1 cellular context compared by ENCODE assay signal in the genomic region with DNA sequence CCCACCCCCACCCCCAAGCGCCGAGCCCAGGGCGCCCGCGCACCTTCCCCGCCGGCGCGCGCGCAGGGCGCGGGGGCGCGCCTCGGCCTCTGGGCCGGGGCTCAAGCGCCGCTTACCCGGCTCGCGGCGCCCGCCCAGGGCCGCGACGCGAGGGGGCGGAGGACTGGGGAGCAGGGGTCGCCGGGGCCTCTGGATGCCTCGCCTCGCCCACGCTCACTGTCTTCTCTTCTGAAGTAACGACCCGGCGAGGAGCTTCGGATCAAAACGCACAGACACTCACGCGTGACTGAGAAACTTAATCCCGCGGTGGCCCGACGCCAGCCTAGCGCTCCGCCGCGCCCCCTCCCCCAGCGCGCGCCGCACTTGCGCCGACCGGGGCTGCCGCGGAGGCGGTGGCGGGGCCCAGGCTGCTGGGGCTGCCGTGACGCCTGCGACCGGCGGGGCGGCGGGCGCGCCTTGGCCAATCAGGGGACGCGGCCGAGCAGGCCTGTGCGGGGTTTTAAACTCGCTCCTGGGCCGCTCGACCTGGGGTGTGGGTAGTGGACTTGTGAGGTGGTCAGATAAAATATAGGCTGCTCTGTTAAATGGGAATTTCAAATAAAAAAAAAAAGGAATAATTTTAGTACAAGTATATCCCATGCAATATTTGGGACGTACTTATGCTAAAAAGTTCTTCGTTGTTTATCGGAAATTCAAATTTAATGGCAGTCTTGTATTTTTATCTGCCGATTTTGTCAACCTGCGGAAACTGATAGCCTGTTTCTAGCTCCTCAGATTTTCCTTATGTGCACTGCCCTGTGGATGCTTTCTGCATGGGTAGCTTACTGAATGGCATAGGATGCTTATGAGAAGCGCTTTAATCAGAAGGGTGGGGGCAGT.
TF ChIP-seq lines count a peak whose summit lies in the region.

A gene with protein sequence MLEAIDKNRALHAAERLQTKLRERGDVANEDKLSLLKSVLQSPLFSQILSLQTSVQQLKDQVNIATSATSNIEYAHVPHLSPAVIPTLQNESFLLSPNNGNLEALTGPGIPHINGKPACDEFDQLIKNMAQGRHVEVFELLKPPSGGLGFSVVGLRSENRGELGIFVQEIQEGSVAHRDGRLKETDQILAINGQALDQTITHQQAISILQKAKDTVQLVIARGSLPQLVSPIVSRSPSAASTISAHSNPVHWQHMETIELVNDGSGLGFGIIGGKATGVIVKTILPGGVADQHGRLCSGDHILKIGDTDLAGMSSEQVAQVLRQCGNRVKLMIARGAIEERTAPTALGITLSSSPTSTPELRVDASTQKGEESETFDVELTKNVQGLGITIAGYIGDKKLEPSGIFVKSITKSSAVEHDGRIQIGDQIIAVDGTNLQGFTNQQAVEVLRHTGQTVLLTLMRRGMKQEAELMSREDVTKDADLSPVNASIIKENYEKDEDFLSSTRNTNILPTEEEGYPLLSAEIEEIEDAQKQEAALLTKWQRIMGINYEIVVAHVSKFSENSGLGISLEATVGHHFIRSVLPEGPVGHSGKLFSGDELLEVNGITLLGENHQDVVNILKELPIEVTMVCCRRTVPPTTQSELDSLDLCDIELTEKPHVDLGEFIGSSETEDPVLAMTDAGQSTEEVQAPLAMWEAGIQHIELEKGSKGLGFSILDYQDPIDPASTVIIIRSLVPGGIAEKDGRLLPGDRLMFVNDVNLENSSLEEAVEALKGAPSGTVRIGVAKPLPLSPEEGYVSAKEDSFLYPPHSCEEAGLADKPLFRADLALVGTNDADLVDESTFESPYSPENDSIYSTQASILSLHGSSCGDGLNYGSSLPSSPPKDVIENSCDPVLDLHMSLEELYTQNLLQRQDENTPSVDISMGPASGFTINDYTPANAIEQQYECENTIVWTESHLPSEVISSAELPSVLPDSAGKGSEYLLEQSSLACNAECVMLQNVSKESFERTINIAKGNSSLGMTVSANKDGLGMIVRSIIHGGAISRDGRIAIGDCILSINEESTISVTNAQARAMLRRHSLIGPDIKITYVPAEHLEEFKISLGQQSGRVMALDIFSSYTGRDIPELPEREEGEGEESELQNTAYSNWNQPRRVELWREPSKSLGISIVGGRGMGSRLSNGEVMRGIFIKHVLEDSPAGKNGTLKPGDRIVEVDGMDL (N-terminal part only) (minus strand): TSS at position 409 of the 879 bp plus-strand sequence. CDS start 29,377 bp downstream, outside the sequence.

TF ChIP-seq in K562, 482 proteins besides CTCF, POLR2A, EP300 and RAD21 (continued from another document and continues in another):
- TF ChIP-seq, protein P1, sequence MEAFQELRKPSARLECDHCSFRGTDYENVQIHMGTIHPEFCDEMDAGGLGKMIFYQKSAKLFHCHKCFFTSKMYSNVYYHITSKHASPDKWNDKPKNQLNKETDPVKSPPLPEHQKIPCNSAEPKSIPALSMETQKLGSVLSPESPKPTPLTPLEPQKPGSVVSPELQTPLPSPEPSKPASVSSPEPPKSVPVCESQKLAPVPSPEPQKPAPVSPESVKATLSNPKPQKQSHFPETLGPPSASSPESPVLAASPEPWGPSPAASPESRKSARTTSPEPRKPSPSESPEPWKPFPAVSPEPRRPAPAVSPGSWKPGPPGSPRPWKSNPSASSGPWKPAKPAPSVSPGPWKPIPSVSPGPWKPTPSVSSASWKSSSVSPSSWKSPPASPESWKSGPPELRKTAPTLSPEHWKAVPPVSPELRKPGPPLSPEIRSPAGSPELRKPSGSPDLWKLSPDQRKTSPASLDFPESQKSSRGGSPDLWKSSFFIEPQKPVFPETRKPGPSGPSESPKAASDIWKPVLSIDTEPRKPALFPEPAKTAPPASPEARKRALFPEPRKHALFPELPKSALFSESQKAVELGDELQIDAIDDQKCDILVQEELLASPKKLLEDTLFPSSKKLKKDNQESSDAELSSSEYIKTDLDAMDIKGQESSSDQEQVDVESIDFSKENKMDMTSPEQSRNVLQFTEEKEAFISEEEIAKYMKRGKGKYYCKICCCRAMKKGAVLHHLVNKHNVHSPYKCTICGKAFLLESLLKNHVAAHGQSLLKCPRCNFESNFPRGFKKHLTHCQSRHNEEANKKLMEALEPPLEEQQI (IDR thresholded peaks at IDR 0.05) = no peak
- TF ChIP-seq, protein P2, sequence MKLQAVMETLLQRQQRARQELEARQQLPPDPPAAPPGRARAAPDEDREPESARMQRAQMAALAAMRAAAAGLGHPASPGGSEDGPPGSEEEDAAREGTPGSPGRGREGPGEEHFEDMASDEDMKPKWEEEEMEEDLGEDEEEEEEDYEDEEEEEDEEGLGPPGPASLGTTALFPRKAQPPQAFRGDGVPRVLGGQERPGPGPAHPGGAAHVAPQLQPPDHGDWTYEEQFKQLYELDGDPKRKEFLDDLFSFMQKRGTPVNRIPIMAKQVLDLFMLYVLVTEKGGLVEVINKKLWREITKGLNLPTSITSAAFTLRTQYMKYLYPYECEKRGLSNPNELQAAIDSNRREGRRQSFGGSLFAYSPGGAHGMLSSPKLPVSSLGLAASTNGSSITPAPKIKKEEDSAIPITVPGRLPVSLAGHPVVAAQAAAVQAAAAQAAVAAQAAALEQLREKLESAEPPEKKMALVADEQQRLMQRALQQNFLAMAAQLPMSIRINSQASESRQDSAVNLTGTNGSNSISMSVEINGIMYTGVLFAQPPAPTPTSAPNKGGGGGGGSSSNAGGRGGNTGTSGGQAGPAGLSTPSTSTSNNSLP (IDR thresholded peaks at IDR 0.05; ENCODE audit: borderline replicate concordance, low read depth, low read length) = no peak
- TF ChIP-seq RBM14 (IDR thresholded peaks at IDR 0.05; ENCODE audit: borderline replicate concordance, insufficient read depth, low read depth, low read length) (no peak), BRD9 (IDR thresholded peaks at IDR 0.05; ENCODE audit: low read depth, partially characterized antibody) (no peak), JUNB (CRISPR knock-in tag; conservative IDR thresholded peaks at IDR 0.05) (no peak), FOXK2 (conservative IDR thresholded peaks at IDR 0.05 in 1 of 2, IDR thresholded peaks at IDR 0.05 in 1 of 2; ENCODE audit: low read depth in 2 of 2) (no peak), MEF2D (tag; conservative IDR thresholded peaks at IDR 0.05; ENCODE audit: low read depth) (no peak), SRSF7 (optimal IDR thresholded peaks at IDR 0.05; ENCODE audit: low read depth, low read length) (no peak), NRF1 (conservative IDR thresholded peaks at IDR 0.05 in 1 of 2, IDR thresholded peaks at IDR 0.05 in 1 of 2) (peak in 1 of 2 experiments; percentile 49; a peak in 2 of 4 replicates), ZNF134 (CRISPR knock-in tag; conservative IDR thresholded peaks at IDR 0.05) (no peak), STAG1 (CRISPR knock-in tag; IDR thresholded peaks at IDR 0.05; ENCODE audit: borderline replicate concordance) (no peak), MYBL2 (IDR thresholded peaks at IDR 0.05; ENCODE audit: low read depth) (no peak), MYBL2 (CRISPR knock-in tag; IDR thresholded peaks at IDR 0.05; ENCODE audit: borderline replicate concordance) (no peak), NFIC (IDR thresholded peaks at IDR 0.05) (peak; percentile 73), ZNF584 (CRISPR knock-in tag; IDR thresholded peaks at IDR 0.05; ENCODE audit: low read depth) (no peak), PHB2 (IDR thresholded peaks at IDR 0.05; ENCODE audit: low read depth) (no peak), SLC30A9 (CRISPR knock-in tag; IDR thresholded peaks at IDR 0.05) (no peak), ZBTB7A (IDR thresholded peaks at IDR 0.05; ENCODE audit: borderline replicate concordance, control insufficient read depth, low read depth, low read length) (peak; percentile 66; the same call in 1 of the 2 replicates), ZFP36 (IDR thresholded peaks at IDR 0.05; ENCODE audit: low read depth, low read length, partially characterized antibody) (no peak), COPS2 (conservative IDR thresholded peaks at IDR 0.05) (no peak), CBX5 (IDR thresholded peaks at IDR 0.05; ENCODE audit: borderline replicate concordance, low read depth) (no peak), PML (IDR thresholded peaks at IDR 0.05; ENCODE audit: low read length) (no peak; the same call in 1 of the 2 replicates), ATF7 (IDR thresholded peaks at IDR 0.05) (0 out of 2 replicates have a peak, but pooled peaks have one; percentile 19), FOXA3 (CRISPR knock-in tag; conservative IDR thresholded peaks at IDR 0.05 in 1 of 2, IDR thresholded peaks at IDR 0.05 in 1 of 2) (no peak), CBFB (CRISPR knock-in tag; IDR thresholded peaks at IDR 0.05) (no peak)
- TF ChIP-seq, protein P3, sequence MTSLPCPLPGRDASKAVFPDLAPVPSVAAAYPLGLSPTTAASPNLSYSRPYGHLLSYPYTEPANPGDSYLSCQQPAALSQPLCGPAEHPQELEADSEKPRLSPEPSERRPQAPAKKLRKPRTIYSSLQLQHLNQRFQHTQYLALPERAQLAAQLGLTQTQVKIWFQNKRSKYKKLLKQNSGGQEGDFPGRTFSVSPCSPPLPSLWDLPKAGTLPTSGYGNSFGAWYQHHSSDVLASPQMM (CRISPR knock-in tag; IDR thresholded peaks at IDR 0.05) = no peak
- TF ChIP-seq, protein P4, sequence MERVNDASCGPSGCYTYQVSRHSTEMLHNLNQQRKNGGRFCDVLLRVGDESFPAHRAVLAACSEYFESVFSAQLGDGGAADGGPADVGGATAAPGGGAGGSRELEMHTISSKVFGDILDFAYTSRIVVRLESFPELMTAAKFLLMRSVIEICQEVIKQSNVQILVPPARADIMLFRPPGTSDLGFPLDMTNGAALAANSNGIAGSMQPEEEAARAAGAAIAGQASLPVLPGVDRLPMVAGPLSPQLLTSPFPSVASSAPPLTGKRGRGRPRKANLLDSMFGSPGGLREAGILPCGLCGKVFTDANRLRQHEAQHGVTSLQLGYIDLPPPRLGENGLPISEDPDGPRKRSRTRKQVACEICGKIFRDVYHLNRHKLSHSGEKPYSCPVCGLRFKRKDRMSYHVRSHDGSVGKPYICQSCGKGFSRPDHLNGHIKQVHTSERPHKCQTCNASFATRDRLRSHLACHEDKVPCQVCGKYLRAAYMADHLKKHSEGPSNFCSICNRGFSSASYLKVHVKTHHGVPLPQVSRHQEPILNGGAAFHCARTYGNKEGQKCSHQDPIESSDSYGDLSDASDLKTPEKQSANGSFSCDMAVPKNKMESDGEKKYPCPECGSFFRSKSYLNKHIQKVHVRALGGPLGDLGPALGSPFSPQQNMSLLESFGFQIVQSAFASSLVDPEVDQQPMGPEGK (CRISPR knock-in tag; IDR thresholded peaks at IDR 0.05; ENCODE audit: borderline replicate concordance) = no peak
- TF ChIP-seq, protein P5, sequence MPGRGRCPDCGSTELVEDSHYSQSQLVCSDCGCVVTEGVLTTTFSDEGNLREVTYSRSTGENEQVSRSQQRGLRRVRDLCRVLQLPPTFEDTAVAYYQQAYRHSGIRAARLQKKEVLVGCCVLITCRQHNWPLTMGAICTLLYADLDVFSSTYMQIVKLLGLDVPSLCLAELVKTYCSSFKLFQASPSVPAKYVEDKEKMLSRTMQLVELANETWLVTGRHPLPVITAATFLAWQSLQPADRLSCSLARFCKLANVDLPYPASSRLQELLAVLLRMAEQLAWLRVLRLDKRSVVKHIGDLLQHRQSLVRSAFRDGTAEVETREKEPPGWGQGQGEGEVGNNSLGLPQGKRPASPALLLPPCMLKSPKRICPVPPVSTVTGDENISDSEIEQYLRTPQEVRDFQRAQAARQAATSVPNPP (IDR thresholded peaks at IDR 0.05; ENCODE audit: borderline replicate concordance, insufficient read depth, insufficient read length) = no peak
- TF ChIP-seq, protein P6, sequence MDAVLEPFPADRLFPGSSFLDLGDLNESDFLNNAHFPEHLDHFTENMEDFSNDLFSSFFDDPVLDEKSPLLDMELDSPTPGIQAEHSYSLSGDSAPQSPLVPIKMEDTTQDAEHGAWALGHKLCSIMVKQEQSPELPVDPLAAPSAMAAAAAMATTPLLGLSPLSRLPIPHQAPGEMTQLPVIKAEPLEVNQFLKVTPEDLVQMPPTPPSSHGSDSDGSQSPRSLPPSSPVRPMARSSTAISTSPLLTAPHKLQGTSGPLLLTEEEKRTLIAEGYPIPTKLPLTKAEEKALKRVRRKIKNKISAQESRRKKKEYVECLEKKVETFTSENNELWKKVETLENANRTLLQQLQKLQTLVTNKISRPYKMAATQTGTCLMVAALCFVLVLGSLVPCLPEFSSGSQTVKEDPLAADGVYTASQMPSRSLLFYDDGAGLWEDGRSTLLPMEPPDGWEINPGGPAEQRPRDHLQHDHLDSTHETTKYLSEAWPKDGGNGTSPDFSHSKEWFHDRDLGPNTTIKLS (IDR thresholded peaks at IDR 0.05; ENCODE audit: borderline replicate concordance, low read depth) = no peak; the same call in 1 of the 2 replicates
- TF ChIP-seq, protein P7, sequence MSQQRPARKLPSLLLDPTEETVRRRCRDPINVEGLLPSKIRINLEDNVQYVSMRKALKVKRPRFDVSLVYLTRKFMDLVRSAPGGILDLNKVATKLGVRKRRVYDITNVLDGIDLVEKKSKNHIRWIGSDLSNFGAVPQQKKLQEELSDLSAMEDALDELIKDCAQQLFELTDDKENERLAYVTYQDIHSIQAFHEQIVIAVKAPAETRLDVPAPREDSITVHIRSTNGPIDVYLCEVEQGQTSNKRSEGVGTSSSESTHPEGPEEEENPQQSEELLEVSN (IDR thresholded peaks at IDR 0.05; ENCODE audit: borderline replicate concordance in 1 of 2, extremely low read depth in 1 of 2, insufficient read depth in 1 of 2, insufficient read length in 1 of 2, low read depth in 1 of 2, low read length in 1 of 2, poor library complexity in 1 of 2, severe bottlenecking in 1 of 2) = peak in 1 of 2 experiments; percentile 44
- TF ChIP-seq, protein P8, sequence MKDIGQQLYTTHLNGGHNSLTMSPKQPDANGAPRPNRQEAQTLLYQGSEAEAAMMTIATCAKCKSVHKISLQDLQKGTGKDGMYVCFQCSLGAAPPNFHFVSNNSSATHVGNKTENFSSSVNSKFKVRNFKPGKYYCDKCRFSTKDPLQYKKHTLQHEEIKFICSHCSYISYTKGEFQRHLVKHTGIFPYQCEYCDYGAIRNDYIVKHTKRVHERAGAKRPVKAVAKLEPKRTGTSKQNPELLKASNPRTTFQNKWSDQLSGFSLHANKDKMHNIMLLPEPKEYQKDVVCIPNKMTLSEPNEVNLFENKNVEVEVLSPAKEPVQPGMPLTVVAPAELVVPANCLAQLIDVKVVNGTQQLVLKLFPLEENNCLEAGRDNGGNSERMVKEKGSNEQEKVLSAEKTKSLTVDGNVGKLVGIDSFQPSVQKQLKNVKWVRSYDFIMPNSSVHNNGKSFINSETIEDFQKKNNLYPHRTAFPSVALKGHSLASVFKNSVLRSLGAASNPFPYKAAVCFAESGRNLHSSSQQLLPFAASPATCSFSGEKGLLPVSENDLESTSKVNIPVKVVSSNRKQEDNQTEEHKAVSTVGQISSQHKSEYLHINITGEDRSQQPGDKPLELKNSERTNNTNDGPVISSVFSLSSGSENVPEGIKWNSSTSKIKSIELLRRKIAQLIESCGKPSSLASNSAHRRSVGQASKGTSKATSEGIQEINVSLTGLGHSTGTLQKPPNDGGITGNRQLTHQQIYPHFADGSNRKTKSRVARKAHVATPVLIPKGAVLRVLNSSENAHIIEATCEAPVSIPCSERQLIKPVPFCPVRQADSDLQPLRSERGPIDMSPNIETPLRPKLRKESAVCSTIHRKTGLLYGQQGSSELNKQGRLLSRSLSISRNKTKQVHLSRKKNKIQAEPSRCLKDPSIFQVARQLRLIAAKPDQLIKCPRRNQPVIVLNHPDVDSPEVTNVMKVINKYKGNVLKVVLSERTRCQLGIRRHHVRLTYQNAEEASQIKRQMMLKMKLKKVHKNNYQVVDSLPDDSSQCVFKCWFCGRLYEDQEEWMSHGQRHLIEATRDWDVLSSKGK (CRISPR knock-in tag; IDR thresholded peaks at IDR 0.05) = no peak
